In the genomic region with DNA sequence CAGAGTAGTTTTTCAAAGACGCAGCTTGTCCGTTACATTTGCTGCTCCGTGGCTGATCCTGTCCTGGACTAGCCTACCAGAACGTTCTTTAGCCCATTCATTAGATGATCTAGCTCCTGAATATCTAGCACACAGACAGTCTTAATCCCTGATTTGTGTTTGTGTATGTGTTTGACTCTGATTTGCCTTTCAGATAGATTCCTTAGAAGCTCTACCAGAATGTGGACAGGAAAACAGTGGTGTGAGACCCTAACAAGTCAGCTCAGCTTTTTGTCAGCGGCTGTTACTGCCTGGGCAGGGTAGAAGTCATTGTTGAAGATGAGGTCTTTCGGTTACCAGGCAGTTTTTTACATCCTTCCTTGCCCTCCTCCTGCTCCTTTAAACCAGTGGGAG, we compare ENCODE assay signal across 9 cellular contexts.
DNase-seq lines count a peak whose midpoint lies in the region; ATAC-seq and TF ChIP-seq lines count a peak whose summit lies in the region.
"Had no signal": no experiment of that assay in that cellular context is flagged by ENCODE, and none has a peak within 500 bp of the region (broad histone marks: within the 10 kb centered on the region; RNA-seq: fewer than 3 reads in every experiment).

No MANE protein-coding gene starts in this region.

- no peak overlapping the region for H3K4me3 ChIP-seq in lung
- peak overlapping the region in 1 of 2 donors; percentile 6 for H3K4me3 ChIP-seq in uterus

- H3K36me3 Mint-ChIP-seq in activated naive CD4-positive, alpha-beta T cell treated with anti-CD3 and anti-CD28 coated beads, Interleukin-2, amount 50 U/mL, for 72 hours: peaks cover 8 to 11% of the 10 kb centered on the region in 2 donors

- H3K36me3 ChIP-seq in lung (ENCODE audit: control insufficient read depth in 2 of 2, insufficient read depth in 2 of 2, low read length in 2 of 2): no peaks in the 10 kb centered on the region
- no peaks in the 10 kb centered on the region for H3K36me3 ChIP-seq in uterus

- DNase-seq in activated naive CD4-positive, alpha-beta T cell treated with anti-CD3 and anti-CD28 coated beads, Interleukin-2, amount 50 U/mL, for 72 hours (ENCODE audit: low spot score in 2 of 2): peak in 1 of 2 donors; percentile 20
- no peak for DNase-seq in lung (ENCODE audit: low spot score)
- no peak for DNase-seq in uterus
- DNase-seq in GF-D8 (lab: John Stamatoyannopoulos, UW): no peak
- no peak for DNase-seq in NCI-H748 treated with DMSO at 0.1 percent for 48 hours (lab: John Stamatoyannopoulos, UW)

- H3K27me3 ChIP-seq in lung (ENCODE audit: control insufficient read depth, insufficient read depth) (no peaks in the 10 kb centered on the region), uterus (no peaks in the 10 kb centered on the region)

- H3K4me1 ChIP-seq in lung (ENCODE audit: control insufficient read depth in 2 of 2, insufficient read depth in 2 of 2, low read length in 2 of 2) (peaks cover 6 to 45% of the 10 kb centered on the region in 2 donors), uterus (peaks cover 7 to 13% of the 10 kb centered on the region in 2 donors)

- no peak for TF ChIP-seq CTCF in lung (IDR thresholded peaks at IDR 0.05; ENCODE audit: control extremely low read depth, extremely low read depth)
- TF ChIP-seq CTCF in uterus (IDR thresholded peaks at IDR 0.05): no peak

- TF ChIP-seq POLR2A in uterus (IDR thresholded peaks at IDR 0.05): no peak

- peaks cover 3 to 6% of the 10 kb centered on the region in 2 donors for H3K9me3 Mint-ChIP-seq in activated naive CD4-positive, alpha-beta T cell treated with anti-CD3 and anti-CD28 coated beads, Interleukin-2, amount 50 U/mL, for 72 hours

- H3K27ac ChIP-seq in lung (ENCODE audit: low read depth in 1 of 2, low read length in 1 of 2): peak overlapping the region; percentile 76 to 82
- H3K27ac ChIP-seq in uterus: peak overlapping the region; percentile 72 to 73
- H3K27ac ChIP-seq: KMS-11 had no signal

- peak overlapping the region; percentile 97 to 98 for H3K27ac Mint-ChIP-seq in activated naive CD4-positive, alpha-beta T cell treated with anti-CD3 and anti-CD28 coated beads, Interleukin-2, amount 50 U/mL, for 72 hours

- 26 to 42% methylated on average over 6 of the region's 6 CpGs for WGBS in lung, 2 donors

- H3K9me3 ChIP-seq in lung (ENCODE audit: control insufficient read depth in 2 of 2, insufficient read depth in 1 of 2, low read length in 1 of 2) (peaks cover 0 to 2% of the 10 kb centered on the region in 2 donors), uterus (no peaks in the 10 kb centered on the region)

- ATAC-seq in GM19043 (IDR thresholded peaks at IDR 0.05; ENCODE audit: low read depth, unreplicated experiment) (peak; percentile 37), HG02870 (IDR thresholded peaks at IDR 0.05; ENCODE audit: unreplicated experiment) (peak; percentile 12), lung (ENCODE audit: insufficient read depth, low FRiP score) (no peak), GM19463 (IDR thresholded peaks at IDR 0.05; ENCODE audit: unreplicated experiment) (no peak)
- peak; percentile 36 to 47 for ATAC-seq in activated naive CD4-positive, alpha-beta T cell treated with anti-CD3 and anti-CD28 coated beads, Interleukin-2, amount 50 U/mL, for 72 hours

- intact Hi-C loops in uterus (cut with DNase I; ENCODE audit: low total_unique reads): no loop called here

Comparison
In these comparisons a context has a peak if more than half of its experiments do, and no peak if none do; other contexts are left out.
1. ATAC-seq: peak in GM19043 (single experiment), HG02870 (single experiment) and activated naive CD4-positive, alpha-beta T cell treated with anti-CD3 and anti-CD28 coated beads, Interleukin-2, amount 50 U/mL, for 72 hours (2 of 2); none in lung (single experiment) and GM19463 (single experiment).